ENCODE assay signal across 13 cellular contexts in the genomic region with DNA sequence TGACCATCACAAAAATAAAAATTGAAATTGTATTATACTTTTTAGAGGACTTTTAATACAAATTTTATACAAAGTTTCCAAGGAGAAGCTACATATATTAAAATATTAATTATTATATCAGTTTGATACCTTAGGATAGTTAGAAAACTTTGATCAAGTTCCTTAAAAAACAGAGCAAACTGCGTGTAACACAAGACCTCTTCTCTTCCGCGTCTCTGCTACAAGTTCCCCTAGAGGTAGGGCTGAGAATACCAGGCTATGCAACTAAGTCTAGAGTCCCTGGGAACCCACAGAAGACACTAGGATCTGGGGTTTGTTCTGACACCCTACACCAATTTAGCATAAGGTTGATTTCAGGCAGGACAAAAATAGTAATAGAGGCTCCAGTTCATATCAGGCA.
DNase-seq lines count a peak whose midpoint lies in the region; ATAC-seq, FAIRE-seq and TF ChIP-seq lines count a peak whose summit lies in the region.
"Had no signal": no experiment of that assay in that cellular context is flagged by ENCODE, and none has a peak within 500 bp of the region (broad histone marks: within the 10 kb centered on the region; RNA-seq: fewer than 3 reads in every experiment).

No MANE protein-coding gene starts in this region.

- no TSS peak for BruUV-seq in mammary epithelial cell (replicated peaks; lab: Mats Ljungman, UMichigan)

- FAIRE-seq in urothelium cell line (lab: Jason Lieb, UNC): no peak

- H3K4me2 ChIP-seq in mammary epithelial cell (ENCODE audit: insufficient read depth, low read depth, low read length) (no peak overlapping the region), OCI-LY3 (ENCODE audit: low read length) (no peak overlapping the region)
- H3K4me2 ChIP-seq: KMS-11 had no signal

- 20% methylated on average over 2 of the region's 3 CpGs for WGBS in mammary epithelial cell (ENCODE audit: low coverage, missing lambda C conversion rate)

- dilution Hi-C loops in mammary epithelial cell (cut with HindIII; ENCODE audit: low sequenced_read_pairs): no loop called here

- H3K4me1 ChIP-seq in mammary epithelial cell (ENCODE audit: insufficient read depth, low read length) (no peaks in the 10 kb centered on the region), OCI-LY3 (ENCODE audit: low read length) (no peaks in the 10 kb centered on the region)

- no peak for ATAC-seq in GM21528 (IDR thresholded peaks at IDR 0.05; ENCODE audit: low FRiP score, unreplicated experiment)

- DNase-seq in T47D (ENCODE audit: low read depth in 1 of 2, low spot score in 1 of 2) (peak; percentile 17 to 60), mammary epithelial cell (no peak), fibroblast of the aortic adventitia (ENCODE audit: low read depth) (peak; percentile 14), urothelium cell line (ENCODE audit: low spot score) (peak; percentile 9), GM10248 (ENCODE audit: extremely low spot score) (no peak)
- no peak for DNase-seq in activated naive CD4-positive, alpha-beta T cell (lab: John Stamatoyannopoulos, UW)
- DNase-seq: activated CD4-positive, alpha-beta T cell treated with anti-CD3 and anti-CD28 coated beads, Interleukin-2, amount 50 U/mL, for 1 hour; anterior cingulate cortex; CD4-positive, CD25-positive, alpha-beta regulatory T cell; head of caudate nucleus had no signal

- H3K79me2 ChIP-seq in mammary epithelial cell (ENCODE audit: insufficient read depth, low read length): no peaks in the 10 kb centered on the region
- H3K79me2 ChIP-seq in OCI-LY3 (ENCODE audit: low read length): no peaks in the 10 kb centered on the region

- no peaks in the 10 kb centered on the region for H3K36me3 ChIP-seq in mammary epithelial cell (ENCODE audit: insufficient read depth, low read length)
- no peaks in the 10 kb centered on the region for H3K36me3 ChIP-seq in OCI-LY3 (replicated peaks; ENCODE audit: low read depth, low read length)

- no peaks in the 10 kb centered on the region for H3K27me3 ChIP-seq in mammary epithelial cell (ENCODE audit: insufficient read depth, low read length)
- H3K27me3 ChIP-seq in OCI-LY3 (ENCODE audit: low read depth, low read length): no peaks in the 10 kb centered on the region

- CTCF ChIA-PET in mammary epithelial cell (lab: Charles Lee; ENCODE audit: low non-redundant PET) (no interaction called here), GM10248 (lab: Yijun Ruan, JAX) (no interaction called here)

- no peak overlapping the region for H3K27ac ChIP-seq in mammary epithelial cell (ENCODE audit: insufficient read depth, low read depth, low read length)
- H3K27ac ChIP-seq in OCI-LY3 (ENCODE audit: low read length): no peak overlapping the region
- H3K27ac ChIP-seq: KMS-11 had no signal

- H4K20me1 ChIP-seq in mammary epithelial cell (ENCODE audit: insufficient read depth, low read length): no peaks in the 10 kb centered on the region
- H4K20me1 ChIP-seq in OCI-LY3 (ENCODE audit: insufficient read depth, low read length): no peaks in the 10 kb centered on the region

- in situ Hi-C loops in T47D (cut with HindIII; ENCODE audit: low pct_unique_long_range_greater_than_20kb, low sequenced_read_pairs) (no loop called here), mammary epithelial cell (cut with MboI; ENCODE audit: low sequenced_read_pairs in 2 of 2) (no loop called here)

- H3K9me3 ChIP-seq in mammary epithelial cell (replicated peaks; ENCODE audit: insufficient read depth, low read length): peaks cover 10% of the 10 kb centered on the region
- H3K9me3 ChIP-seq in OCI-LY3 (ENCODE audit: insufficient read depth, low read length): no peaks in the 10 kb centered on the region

- POLR2A ChIA-PET in GM10248 (lab: Yijun Ruan, JAX): no interaction called here

- H3K4me3 ChIP-seq in mammary epithelial cell (replicated peaks in 1 of 3; ENCODE audit: insufficient read depth in 1 of 3, low read depth in 2 of 3, low read length in 3 of 3) (no peak overlapping the region), OCI-LY3 (ENCODE audit: low read length) (no peak overlapping the region), fibroblast of the aortic adventitia (ENCODE audit: low read depth, low read length) (no peak overlapping the region)

- TF ChIP-seq CTCF in mammary epithelial cell (conservative IDR thresholded peaks at IDR 0.05 in 1 of 2, IDR thresholded peaks at IDR 0.05 in 1 of 2; ENCODE audit: extremely low read depth in 1 of 2, insufficient read depth in 1 of 2, low read depth in 1 of 2, low read length in 2 of 2) (no peak), OCI-LY3 (IDR thresholded peaks at IDR 0.05; ENCODE audit: low read depth, low read length) (peak; percentile 37; the same call in 1 of the 2 replicates), fibroblast of the aortic adventitia (IDR thresholded peaks at IDR 0.05; ENCODE audit: insufficient read depth, low read length) (peak; percentile 67), GM10248 (IDR thresholded peaks at IDR 0.05; ENCODE audit: control extremely low read depth, extremely low read depth, low read depth, missing control alignments) (no peak)

- H3K9ac ChIP-seq in mammary epithelial cell (ENCODE audit: insufficient read depth, low read length): no peak overlapping the region
- H3K9ac ChIP-seq in OCI-LY3 (ENCODE audit: low read length): no peak overlapping the region
- H3K9ac ChIP-seq: KMS-11 had no signal

- intact Hi-C loops in mammary epithelial cell (cut with micrococcal nuclease): no loop called here

- H2AFZ ChIP-seq in mammary epithelial cell (ENCODE audit: low read depth, low read length) (no peak overlapping the region), OCI-LY3 (ENCODE audit: low read depth, low read length) (no peak overlapping the region)

Comparison
In these comparisons a context has a peak if more than half of its experiments do, and no peak if none do; other contexts are left out.
1. DNase-seq: peak in T47D (2 of 2), fibroblast of the aortic adventitia (single experiment) and urothelium cell line (single experiment); none in mammary epithelial cell (single experiment), GM10248 (single experiment) and activated naive CD4-positive, alpha-beta T cell (0 of 4).
2. CTCF ChIP-seq: peak in OCI-LY3 (single experiment) and fibroblast of the aortic adventitia (single experiment); none in mammary epithelial cell (0 of 2) and GM10248 (single experiment).